In genomic region chr5:138438003-138438723, GRCh38 we compare ENCODE assay signal across 9 cellular contexts. TPM values are rescaled to one million over a fixed set of nuclear protein-coding genes. Genes with fewer than 3 reads are reported as not detected.
DNase-seq lines count a peak whose midpoint lies in the region; ATAC-seq, FAIRE-seq and TF ChIP-seq lines count a peak whose summit lies in the region.
"Had no signal": no experiment of that assay in that cellular context is flagged by ENCODE, and none has a peak within 500 bp of the region (broad histone marks: within the 10 kb centered on the region; RNA-seq: fewer than 3 reads in every experiment).

No MANE protein-coding gene starts in this region.

- H3K9ac ChIP-seq in keratinocyte (ENCODE audit: control insufficient read depth, extremely low read depth, insufficient read depth, low read length) = no peak overlapping the region

- ATAC-seq in activated naive CD8-positive, alpha-beta T cell treated with anti-CD3 and anti-CD28 coated beads, Interleukin-2, amount 10 ng/mL, durations not matched to agents 7 days and 5 days (ENCODE audit: low read depth) = no peak

- no peaks in the 10 kb centered on the region for H4K20me1 ChIP-seq in keratinocyte (ENCODE audit: control insufficient read depth, extremely low read depth, insufficient read depth, low read length)

- POLR2A ChIA-PET in activated CD4-positive, alpha-beta T cell treated with anti-CD3 and anti-CD28 coated beads, Interleukin-2, amount 10 ng/mL, durations not matched to agents 7 days and 5 days (lab: Charles Lee) = no interaction called here
- POLR2A ChIA-PET in activated naive CD8-positive, alpha-beta T cell treated with anti-CD3 and anti-CD28 coated beads, Interleukin-2, amount 10 ng/mL, durations not matched to agents 7 days and 5 days (lab: Charles Lee) = interaction anchor here (0.6 to 0.8 kb wide), 2 partner anchors 25 to 543 kb away, joined by 3 to 5 read pairs; no protein-coding TSS in a partner anchor

- H3K36me3 ChIP-seq in keratinocyte (ENCODE audit: control insufficient read depth in 2 of 2, extremely low read depth in 1 of 2, insufficient read depth in 2 of 2, low read length in 2 of 2) = peaks cover 11 to 12% of the 10 kb centered on the region in 2 experiments

- H3K4me3 ChIP-seq in keratinocyte (ENCODE audit: control insufficient read depth in 2 of 3, extremely low read depth in 1 of 3, insufficient read depth in 2 of 3, low read depth in 1 of 3, low read length in 3 of 3) = peak overlapping the region in 1 of 3 experiments; percentile 50

- H3K36me3 Mint-ChIP-seq in activated CD4-positive, alpha-beta T cell treated with anti-CD3 and anti-CD28 coated beads, Interleukin-2, amount 10 ng/mL, durations not matched to agents 7 days and 5 days (ENCODE audit: low read depth) = peaks cover 22% of the 10 kb centered on the region
- peaks cover 12% of the 10 kb centered on the region for H3K36me3 Mint-ChIP-seq in activated naive CD8-positive, alpha-beta T cell treated with anti-CD3 and anti-CD28 coated beads, Interleukin-2, amount 10 ng/mL, durations not matched to agents 7 days and 5 days

- no peak overlapping the region for H2AFZ ChIP-seq in keratinocyte (ENCODE audit: control insufficient read depth, low read length)

- peak overlapping the region; percentile 75 for H3K4me2 ChIP-seq in keratinocyte (ENCODE audit: control insufficient read depth, extremely low read depth, insufficient read depth, low read depth, low read length)

- H3K27me3 Mint-ChIP-seq in activated CD4-positive, alpha-beta T cell treated with anti-CD3 and anti-CD28 coated beads, Interleukin-2, amount 10 ng/mL, durations not matched to agents 7 days and 5 days = peaks cover 2% of the 10 kb centered on the region
- H3K27me3 Mint-ChIP-seq in activated naive CD8-positive, alpha-beta T cell treated with anti-CD3 and anti-CD28 coated beads, Interleukin-2, amount 10 ng/mL, durations not matched to agents 7 days and 5 days = peaks cover 9% of the 10 kb centered on the region

- H3K27ac Mint-ChIP-seq in activated CD4-positive, alpha-beta T cell treated with anti-CD3 and anti-CD28 coated beads, Interleukin-2, amount 10 ng/mL, durations not matched to agents 7 days and 5 days = peak overlapping the region; percentile 41
- H3K27ac Mint-ChIP-seq in activated naive CD8-positive, alpha-beta T cell treated with anti-CD3 and anti-CD28 coated beads, Interleukin-2, amount 10 ng/mL, durations not matched to agents 7 days and 5 days = peak overlapping the region; percentile 45

- TF ChIP-seq CTCF in keratinocyte (optimal IDR thresholded peaks at IDR 0.05 in 1 of 3, IDR thresholded peaks at IDR 0.05 in 1 of 3, conservative IDR thresholded peaks at IDR 0.05 in 1 of 3; ENCODE audit: extremely low read depth in 1 of 3, insufficient read depth in 2 of 3, low read length in 3 of 3) = no peak
- TF ChIP-seq CTCF in GM10266 (IDR thresholded peaks at IDR 0.05; ENCODE audit: control insufficient read depth, insufficient read depth, low read depth, missing control alignments) = no peak

- H3K9me3 Mint-ChIP-seq in activated CD4-positive, alpha-beta T cell treated with anti-CD3 and anti-CD28 coated beads, Interleukin-2, amount 10 ng/mL, durations not matched to agents 7 days and 5 days = no peaks in the 10 kb centered on the region
- no peaks in the 10 kb centered on the region for H3K9me3 Mint-ChIP-seq in activated naive CD8-positive, alpha-beta T cell treated with anti-CD3 and anti-CD28 coated beads, Interleukin-2, amount 10 ng/mL, durations not matched to agents 7 days and 5 days

- peaks cover 6% of the 10 kb centered on the region for H3K4me1 ChIP-seq in keratinocyte (ENCODE audit: control insufficient read depth, extremely low read depth, insufficient read depth, low read length)

- no peaks in the 10 kb centered on the region for H3K79me2 ChIP-seq in keratinocyte (ENCODE audit: control insufficient read depth, insufficient read depth, low read length)

- H3K4me1 Mint-ChIP-seq in activated CD4-positive, alpha-beta T cell treated with anti-CD3 and anti-CD28 coated beads, Interleukin-2, amount 10 ng/mL, durations not matched to agents 7 days and 5 days = peaks cover 9% of the 10 kb centered on the region
- H3K4me1 Mint-ChIP-seq in activated naive CD8-positive, alpha-beta T cell treated with anti-CD3 and anti-CD28 coated beads, Interleukin-2, amount 10 ng/mL, durations not matched to agents 7 days and 5 days = peaks cover 13% of the 10 kb centered on the region

- no peaks in the 10 kb centered on the region for H3K9me1 ChIP-seq in keratinocyte (ENCODE audit: control insufficient read depth, extremely low read depth, insufficient read depth, low read length)

- CTCF ChIA-PET in activated CD4-positive, alpha-beta T cell treated with anti-CD3 and anti-CD28 coated beads, Interleukin-2, amount 10 ng/mL, durations not matched to agents 7 days and 5 days (lab: Charles Lee) = interaction anchor here (0.7 to 8.1 kb wide), 4 partner anchors 12 to 85 kb away, joined by 3 to 49 read pairs (median 12); partner anchors contain the start of genes EGR1 and KDM3B

- FAIRE-seq in keratinocyte (lab: Jason Lieb, UNC) = no peak

- peaks cover 3% of the 10 kb centered on the region for H3K27me3 ChIP-seq in keratinocyte (ENCODE audit: control insufficient read depth, extremely low read depth, insufficient read depth, low read length)

- no peak overlapping the region for H3K27ac ChIP-seq in keratinocyte (ENCODE audit: control insufficient read depth, insufficient read depth, low read length)
- H3K27ac ChIP-seq in temporal lobe (ENCODE audit: low read depth, low read length) = peak overlapping the region; percentile 58

- no peaks in the 10 kb centered on the region for H3K9me3 ChIP-seq in keratinocyte (ENCODE audit: control insufficient read depth, low read depth, low read length)

- dilution Hi-C loops in keratinocyte (cut with MboI; ENCODE audit: extremely low pct_ligation_motif_present, low sequenced_read_pairs) = no loop called here

- H3K4me3 Mint-ChIP-seq in activated CD4-positive, alpha-beta T cell treated with anti-CD3 and anti-CD28 coated beads, Interleukin-2, amount 10 ng/mL, durations not matched to agents 7 days and 5 days = peak overlapping the region; percentile 57
- H3K4me3 Mint-ChIP-seq in activated naive CD8-positive, alpha-beta T cell treated with anti-CD3 and anti-CD28 coated beads, Interleukin-2, amount 10 ng/mL, durations not matched to agents 7 days and 5 days = peak overlapping the region; percentile 82

- no peak for DNase-seq in activated CD4-positive, alpha-beta T cell treated with anti-CD3 and anti-CD28 coated beads, Interleukin-2, amount 10 ng/mL, durations not matched to agents 7 days and 5 days
- DNase-seq in activated CD4-positive, alpha-beta T cell treated with anti-CD3 and anti-CD28 coated beads for 48 hours = no peak
- DNase-seq in activated naive CD8-positive, alpha-beta T cell treated with anti-CD3 and anti-CD28 coated beads, Interleukin-2, amount 10 ng/mL, durations not matched to agents 7 days and 5 days = no peak
- DNase-seq in keratinocyte (ENCODE audit: low read depth, low spot score) = no peak
- no peak for DNase-seq in GM03348 (ENCODE audit: low spot score)
- no peak for DNase-seq in NCI-H2227 treated with DMSO at 0.1 percent for 48 hours (lab: John Stamatoyannopoulos, UW)
- DNase-seq in GM10266 (ENCODE audit: extremely low spot score) = no peak

RNA-seq across cellular contexts. Expression of gene REEP2, which starts 0.7 kb away (rescaled TPM):
- total RNA-seq in activated CD4-positive, alpha-beta T cell treated with anti-CD3 and anti-CD28 coated beads, Interleukin-2, amount 10 ng/mL, durations not matched to agents 7 days and 5 days = under 1 TPM; 0.62 to 0.77 TPM
- 1 to 10 TPM; 1.3 to 1.5 TPM for total RNA-seq in activated naive CD8-positive, alpha-beta T cell treated with anti-CD3 and anti-CD28 coated beads, Interleukin-2, amount 10 ng/mL, durations not matched to agents 7 days and 5 days
- 0.19 to 0.41 TPM (median 0.35 TPM) in 3 replicates for polyA plus RNA-seq in keratinocyte
- polyA plus RNA-seq in keratinocyte (2011; ENCODE audit: low read depth) = not detected
- polyA plus RNA-seq in keratinocyte (2011; cell fraction: cytosol; rRNA removed) = 0.21 and 0.35 TPM in 2 replicates
- 0.23 and 0.29 TPM in 2 replicates for polyA plus RNA-seq in keratinocyte (2011; cell fraction: nucleus; rRNA removed)
- polyA plus RNA-seq in keratinocyte (2012; ENCODE audit: low replicate concordance) = 0.27 and 0.69 TPM in 2 replicates
- polyA minus RNA-seq in keratinocyte = 7.4 TPM in 1 of 3 replicates, not detected in the others
- 0.96 TPM for polyA minus RNA-seq in keratinocyte (2011; cell fraction: cytosol; rRNA and poly(A)+ RNA removed)
- polyA minus RNA-seq in keratinocyte (2011; cell fraction: nucleus; rRNA and poly(A)+ RNA removed) = not detected in 2 replicates
- 73.5 TPM for total RNA-seq in temporal lobe
- total RNA-seq: mononuclear cell had no signal

RNA-seq across cellular contexts. Expression of gene EGR1, which starts 27.1 kb away (rescaled TPM):
- total RNA-seq in activated CD4-positive, alpha-beta T cell treated with anti-CD3 and anti-CD28 coated beads, Interleukin-2, amount 10 ng/mL, durations not matched to agents 7 days and 5 days = 1 to 10 TPM in 1 of 2 experiments, under 1 TPM in 1; 0.97 to 1.1 TPM
- total RNA-seq in activated naive CD8-positive, alpha-beta T cell treated with anti-CD3 and anti-CD28 coated beads, Interleukin-2, amount 10 ng/mL, durations not matched to agents 7 days and 5 days = 1 to 10 TPM; 4.6 to 5.1 TPM
- polyA plus RNA-seq in keratinocyte = 2.8 to 7.0 TPM (median 5.6 TPM) in 3 replicates
- polyA plus RNA-seq in keratinocyte (2011; ENCODE audit: low read depth) = 97.2 TPM
- 10.2 and 11.2 TPM in 2 replicates for polyA plus RNA-seq in keratinocyte (2011; cell fraction: cytosol; rRNA removed)
- polyA plus RNA-seq in keratinocyte (2011; cell fraction: nucleus; rRNA removed) = 24.6 and 29.8 TPM in 2 replicates
- 9.1 and 116 TPM in 2 replicates for polyA plus RNA-seq in keratinocyte (2012; ENCODE audit: low replicate concordance)
- polyA minus RNA-seq in keratinocyte = 6.4 to 11.1 TPM (median 9.3 TPM) in 3 replicates
- 15.0 TPM for polyA minus RNA-seq in keratinocyte (2011; cell fraction: cytosol; rRNA and poly(A)+ RNA removed)
- polyA minus RNA-seq in keratinocyte (2011; cell fraction: nucleus; rRNA and poly(A)+ RNA removed) = 9.7 and 12.6 TPM in 2 replicates
- total RNA-seq in temporal lobe = 3.2 TPM

Comparison
In these comparisons a context has a peak if more than half of its experiments do, and no peak if none do; other contexts are left out.
1. RNA of gene REEP2, which starts 0.7 kb away (total RNA-seq): 73.5 TPM in temporal lobe (single experiment); 1.3 to 1.5 TPM in activated naive CD8-positive, alpha-beta T cell treated with anti-CD3 and anti-CD28 coated beads, Interleukin-2, amount 10 ng/mL, durations not matched to agents 7 days and 5 days and 0.62 to 0.77 TPM in activated CD4-positive, alpha-beta T cell treated with anti-CD3 and anti-CD28 coated beads, Interleukin-2, amount 10 ng/mL, durations not matched to agents 7 days and 5 days; every median in the first group is over 10 times any median in the second.